ENCODE assay signal across 18 cellular contexts in genomic region chr1:20491866-20492265, GRCh38.
"Had no signal": no experiment of that assay in that cellular context is flagged by ENCODE, and none has a peak within 500 bp of the region (broad histone marks: within the 10 kb centered on the region; RNA-seq: fewer than 3 reads in every experiment).

No MANE protein-coding gene starts in this region.

- H3K4me3 ChIP-seq: coronary artery, heart left ventricle, lung, sigmoid colon, skin epidermis, vagina had no signal

- DNase-seq: effector CD8-positive, alpha-beta T cell; heart left ventricle; hippocampal formation; left colon; left ventricle myocardium superior; mesenchymal stem cell; midbrain; naive B cell; sigmoid colon; stimulated activated CD4-positive, alpha-beta T cell treated with anti-CD3 and anti-CD28 coated beads, Interleukin-2, amount 100 ng/mL, for 24 hours; stimulated activated CD4-positive, alpha-beta T cell treated with anti-CD3 and anti-CD28 coated beads, Interleukin-4, amount 100 ng/mL, for 4 hours; stimulated activated naive B cell treated with anti-CD40 and anti-IgM and Interleukin-4, amounts not matched to agents 10 μg/mL and 1 μg/mL and 100 μg/mL, for 72 hours; stimulated activated naive CD8-positive, alpha-beta T cell treated with anti-CD3 and anti-CD28 coated beads, Interleukin-15, amount 100 ng/mL, for 72 hours had no signal

- H3K27me3 ChIP-seq: sigmoid colon, vagina had no signal

- H3K27ac ChIP-seq: coronary artery, sigmoid colon, skin epidermis, vagina had no signal

- H3K36me3 ChIP-seq: heart left ventricle, vagina had no signal

- H3K9me3 ChIP-seq: heart left ventricle, sigmoid colon, vagina had no signal

- ATAC-seq: esophagus mucosa; heart left ventricle; left colon; left ventricle myocardium superior; stimulated activated naive B cell treated with anti-CD40 and anti-IgM and Interleukin-4, amounts not matched to agents 10 μg/mL and 1 μg/mL and 100 μg/mL, for 72 hours; stimulated activated naive CD8-positive, alpha-beta T cell treated with anti-CD3 and anti-CD28 coated beads, Interleukin-15, amount 100 ng/mL, for 72 hours had no signal
